ENCODE assay signal across 5 cellular contexts in genomic region chr22:50740714-50741113, GRCh38. TPM values are rescaled to one million over a fixed set of nuclear protein-coding genes. Genes with fewer than 3 reads are reported as not detected.
"Had no signal": no experiment of that assay in that cellular context is flagged by ENCODE, and none has a peak within 500 bp of the region (broad histone marks: within the 10 kb centered on the region; RNA-seq: fewer than 3 reads in every experiment).

No MANE protein-coding gene starts in this region.

RNA-seq across cellular contexts. Expression of gene ACR, which starts 2.7 kb away (rescaled TPM):
- total RNA-seq: HT-29, K562, M059J, SJSA1 had no signal
- polyA plus RNA-seq: IgD-negative memory B cell, K562 had no signal
